9 cellular contexts compared by ENCODE assay signal in genomic region chr6:32108094-32108627, GRCh38. TPM values are rescaled to one million over a fixed set of nuclear protein-coding genes. Genes with fewer than 3 reads are reported as not detected.
DNase-seq lines count a peak whose midpoint lies in the region; ATAC-seq and TF ChIP-seq lines count a peak whose summit lies in the region.
"Had no signal": no experiment of that assay in that cellular context is flagged by ENCODE, and none has a peak within 500 bp of the region (broad histone marks: within the 10 kb centered on the region; RNA-seq: fewer than 3 reads in every experiment).

No MANE protein-coding gene starts in this region.

- H3K9me3 Mint-ChIP-seq in neural progenitor cell: no peaks in the 10 kb centered on the region
- peaks cover 0 to 2% (median 0%) of the 10 kb centered on the region in 5 donors for H3K9me3 Mint-ChIP-seq in CD8-positive, alpha-beta memory T cell

- peaks cover 4% of the 10 kb centered on the region for H3K27me3 Mint-ChIP-seq in neural progenitor cell (ENCODE audit: insufficient read depth, low read depth)
- peaks cover 15 to 45% of the 10 kb centered on the region in 2 donors for H3K27me3 Mint-ChIP-seq in CD8-positive, alpha-beta memory T cell

- H3K9me3 ChIP-seq in neural progenitor cell (ENCODE audit: low read depth): no peaks in the 10 kb centered on the region
- no peaks in the 10 kb centered on the region for H3K9me3 ChIP-seq in CD8-positive, alpha-beta memory T cell (ENCODE audit: low read length)

- H3K27me3 ChIP-seq in neural progenitor cell: peaks cover 21% of the 10 kb centered on the region
- H3K27me3 ChIP-seq in CD8-positive, alpha-beta memory T cell (ENCODE audit: insufficient read depth, low read length, poor library complexity, severe bottlenecking): peaks cover 3% of the 10 kb centered on the region

- POLR2A ChIA-PET in RWPE1 (lab: Yijun Ruan, JAX; ENCODE audit: low non-redundant PET): no interaction called here
- POLR2A ChIA-PET in CD8-positive, alpha-beta memory T cell (lab: Charles Lee): no interaction called here

- TF ChIP-seq CTCF in RWPE1 (conservative IDR thresholded peaks at IDR 0.05; ENCODE audit: low read depth): no peak
- TF ChIP-seq CTCF in neural progenitor cell (IDR thresholded peaks at IDR 0.05): no peak

- H3K27ac ChIP-seq in RWPE1: peak overlapping the region; percentile 97
- H3K27ac ChIP-seq in neural progenitor cell: no peak overlapping the region
- H3K27ac ChIP-seq in CD8-positive, alpha-beta memory T cell (ENCODE audit: low read depth, low read length): no peak overlapping the region

- no peaks in the 10 kb centered on the region for H4K20me1 ChIP-seq in neural progenitor cell (ENCODE audit: low read depth)

- peaks cover 15% of the 10 kb centered on the region for H3K4me1 ChIP-seq in neural progenitor cell
- H3K4me1 ChIP-seq in CD8-positive, alpha-beta memory T cell (ENCODE audit: insufficient read depth, low read length): peaks cover 14% of the 10 kb centered on the region

- H3K4me3 Mint-ChIP-seq in neural progenitor cell: peak overlapping the region; percentile 11
- peak overlapping the region in 2 of 7 donors; percentile 16 to 46 for H3K4me3 Mint-ChIP-seq in CD8-positive, alpha-beta memory T cell

- H3K9ac ChIP-seq in neural progenitor cell: no peak overlapping the region

- peak overlapping the region; percentile 34 for H3K4me2 ChIP-seq in neural progenitor cell

- H3K36me3 ChIP-seq in neural progenitor cell: no peaks in the 10 kb centered on the region
- H3K36me3 ChIP-seq in CD8-positive, alpha-beta memory T cell (ENCODE audit: insufficient read depth, low read length): no peaks in the 10 kb centered on the region

- ATAC-seq in GM21528 (IDR thresholded peaks at IDR 0.05; ENCODE audit: low FRiP score, unreplicated experiment) (no peak), GM19452 (IDR thresholded peaks at IDR 0.05; ENCODE audit: unreplicated experiment) (no peak)

- H3K4me1 Mint-ChIP-seq in neural progenitor cell: peaks cover 18% of the 10 kb centered on the region
- peaks cover 14 to 27% (median 18%) of the 10 kb centered on the region in 3 donors for H3K4me1 Mint-ChIP-seq in CD8-positive, alpha-beta memory T cell

- H3K4me3 ChIP-seq in neural progenitor cell: no peak overlapping the region
- H3K4me3 ChIP-seq in CD8-positive, alpha-beta memory T cell (ENCODE audit: low read length): no peak overlapping the region

- H3F3A ChIP-seq in neural progenitor cell (ENCODE audit: low read depth): no peaks in the 10 kb centered on the region

- peak; percentile 65 for DNase-seq in AG08396 (ENCODE audit: low spot score)
- DNase-seq in RWPE1 (ENCODE audit: low spot score): peak; percentile 42
- peak; percentile 56 for DNase-seq in fibroblast of the conjunctiva (ENCODE audit: low read depth)
- peak; percentile 21 for DNase-seq in neural progenitor cell (ENCODE audit: low spot score)
- no peak for DNase-seq in COR-L47 (lab: John Stamatoyannopoulos, UW)
- no peak for DNase-seq in CD8-positive, alpha-beta memory T cell
- DNase-seq: effector memory CD4-positive, alpha-beta T cell had no signal

- H3K27ac Mint-ChIP-seq in neural progenitor cell: no peak overlapping the region
- H3K27ac Mint-ChIP-seq in CD8-positive, alpha-beta memory T cell: peak overlapping the region in 4 of 8 donors; percentile 33 to 82 (median 51)

- CTCF ChIA-PET in RWPE1 (lab: Yijun Ruan, JAX): interaction anchor here (1.2 to 1.5 kb wide), 2 partner anchors 11 to 20 kb away, joined by 3 to 5 read pairs; no protein-coding TSS in a partner anchor
- CTCF ChIA-PET in CD8-positive, alpha-beta memory T cell (lab: Charles Lee): no interaction called here

- H3K36me3 Mint-ChIP-seq in neural progenitor cell: peaks cover 3% of the 10 kb centered on the region
- H3K36me3 Mint-ChIP-seq in CD8-positive, alpha-beta memory T cell: peaks cover 0 to 8% (median 0%) of the 10 kb centered on the region in 3 donors

- no peak overlapping the region for H2AFZ ChIP-seq in neural progenitor cell (replicated peaks)

- H3K79me2 ChIP-seq in neural progenitor cell (ENCODE audit: low read depth): no peaks in the 10 kb centered on the region

RNA-seq across cellular contexts. Expression of gene TNXB, which starts 1.0 kb away (rescaled TPM):
- 0.71 and 3.2 TPM in 2 replicates for total RNA-seq in neural progenitor cell (ENCODE audit: low replicate concordance)
- 1 to 10 TPM; 2.5 to 4.9 TPM for total RNA-seq in CD8-positive, alpha-beta memory T cell
- not detected for polyA plus RNA-seq in CD8-positive, alpha-beta memory T cell

RNA-seq across cellular contexts. Expression of gene ATF6B, which starts 19.9 kb away (rescaled TPM):
- 19.4 and 41.8 TPM in 2 replicates for total RNA-seq in neural progenitor cell (ENCODE audit: low replicate concordance)
- 10 to 100 TPM; 72.5 to 74.4 TPM for total RNA-seq in CD8-positive, alpha-beta memory T cell
- 20.7 TPM for polyA plus RNA-seq in CD8-positive, alpha-beta memory T cell

RNA-seq across cellular contexts. Expression of gene FKBPL, which starts 21.9 kb away (rescaled TPM):
- total RNA-seq in neural progenitor cell (ENCODE audit: low replicate concordance): 3.6 and 11.8 TPM in 2 replicates
- 1 to 10 TPM; 6.8 to 8.1 TPM for total RNA-seq in CD8-positive, alpha-beta memory T cell
- 2.3 TPM for polyA plus RNA-seq in CD8-positive, alpha-beta memory T cell

RNA-seq across cellular contexts. Expression of gene PRRT1, which starts 43.6 kb away (rescaled TPM):
- 0.40 TPM in 1 of 2 replicates, not detected in the other for total RNA-seq in neural progenitor cell (ENCODE audit: low replicate concordance)
- under 1 TPM; 0.35 to 0.55 TPM for total RNA-seq in CD8-positive, alpha-beta memory T cell
- 0.72 TPM for polyA plus RNA-seq in CD8-positive, alpha-beta memory T cell

RNA-seq across cellular contexts. Expression of gene PPT2, which starts 45.8 kb away (rescaled TPM):
- total RNA-seq in neural progenitor cell (ENCODE audit: low replicate concordance): 18.6 and 38.2 TPM in 2 replicates
- total RNA-seq in CD8-positive, alpha-beta memory T cell: 10 to 100 TPM; 18.8 to 19.0 TPM
- polyA plus RNA-seq in CD8-positive, alpha-beta memory T cell: 10.0 TPM

Comparison
In these comparisons a context has a peak if more than half of its experiments do, and no peak if none do; other contexts are left out.
1. DNase-seq: peak in AG08396 (single experiment), RWPE1 (single experiment), fibroblast of the conjunctiva (single experiment) and neural progenitor cell (single experiment); none in COR-L47 (single experiment) and CD8-positive, alpha-beta memory T cell (0 of 5).